ENCODE assay signal across 30 cellular contexts in genomic region chr6:11756292-11756691, GRCh38. TPM values are rescaled to one million over a fixed set of nuclear protein-coding genes. Genes with fewer than 3 reads are reported as not detected.
"Had no signal": no experiment of that assay in that cellular context is flagged by ENCODE, and none has a peak within 500 bp of the region (broad histone marks: within the 10 kb centered on the region; RNA-seq: fewer than 3 reads in every experiment).

No MANE protein-coding gene starts in this region.

- ATAC-seq: naive thymus-derived CD4-positive, alpha-beta T cell; natural killer cell; psoas muscle; right cardiac atrium; right lobe of liver; stimulated activated naive B cell treated with anti-CD40 and anti-IgM and Interleukin-4, amounts not matched to agents 10 μg/mL and 1 μg/mL and 100 μg/mL, for 72 hours had no signal

- H3K4me3 Mint-ChIP-seq: naive thymus-derived CD4-positive, alpha-beta T cell; natural killer cell; nephron; neural progenitor cell; stimulated activated effector memory CD8-positive, alpha-beta T cell treated with anti-CD3 and anti-CD28 coated beads, Interleukin-12 subunit alpha, Interleukin-12 subunit beta, amount 100 ng/mL, for 72 hours; stimulated activated naive B cell treated with anti-CD40 and anti-IgM and Interleukin-4, amounts not matched to agents 10 μg/mL and 1 μg/mL and 100 μg/mL, for 72 hours; stimulated activated naive CD8-positive, alpha-beta T cell treated with anti-CD3 and anti-CD28 coated beads, Interleukin-15, Interleukin-2, amounts not matched to agents 100 ng/mL and 50 ng/mL, for 24 hours; type B pancreatic cell had no signal

- H3K9me3 ChIP-seq: ovary, psoas muscle, right lobe of liver, testis, transverse colon, upper lobe of right lung, uterus had no signal

- H2AFZ ChIP-seq: neural progenitor cell, parathyroid adenoma had no signal

- H3K4me3 ChIP-seq: neural progenitor cell, ovary, psoas muscle, right lobe of liver, sigmoid colon, stomach, testis, tibial artery, transverse colon, upper lobe of right lung, uterus had no signal

- H3K36me3 Mint-ChIP-seq: natural killer cell; neural progenitor cell; stimulated activated effector memory CD8-positive, alpha-beta T cell treated with anti-CD3 and anti-CD28 coated beads, Interleukin-12 subunit alpha, Interleukin-12 subunit beta, amount 100 ng/mL, for 72 hours; stimulated activated naive B cell treated with anti-CD40 and anti-IgM and Interleukin-4, amounts not matched to agents 10 μg/mL and 1 μg/mL and 100 μg/mL, for 72 hours; type B pancreatic cell had no signal

- H3K27ac ChIP-seq: neural progenitor cell, ovary, parathyroid adenoma, psoas muscle, right lobe of liver, stomach, testis, tibial artery, transverse colon, upper lobe of right lung, uterus had no signal

- H3K4me1 ChIP-seq: psoas muscle, sigmoid colon, testis, upper lobe of right lung, uterus had no signal

- H3K9ac ChIP-seq: neural progenitor cell, parathyroid adenoma had no signal

- H3K4me2 ChIP-seq: neural progenitor cell had no signal

- H3K36me3 ChIP-seq: neural progenitor cell, ovary, right lobe of liver, sigmoid colon, stomach, tibial artery, transverse colon, upper lobe of right lung, uterus had no signal

- H3K4me1 Mint-ChIP-seq: natural killer cell had no signal

- H3K27me3 Mint-ChIP-seq: naive thymus-derived CD4-positive, alpha-beta T cell; stimulated activated naive CD8-positive, alpha-beta T cell treated with anti-CD3 and anti-CD28 coated beads, Interleukin-15, Interleukin-2, amounts not matched to agents 100 ng/mL and 50 ng/mL, for 24 hours; type B pancreatic cell had no signal

- H3K9me3 Mint-ChIP-seq: natural killer cell, type B pancreatic cell had no signal

- DNase-seq: natural killer cell; occipital lobe; ovary; posterior cingulate gyrus; psoas muscle; right cardiac atrium; right lobe of liver; sigmoid colon; small intestine; stimulated activated CD4-positive, alpha-beta T cell treated with anti-CD3 and anti-CD28 coated beads, Interleukin-15, amount 100 ng/mL, for 24 hours; stimulated activated CD4-positive, alpha-beta T cell treated with anti-CD3 and anti-CD28 coated beads, Interleukin-2, amount 100 ng/mL, for 24 hours; stimulated activated CD4-positive, alpha-beta T cell treated with anti-CD3 and anti-CD28 coated beads, Interleukin-2, amount 100 ng/mL, for 48 hours; stimulated activated CD4-positive, alpha-beta T cell treated with anti-CD3 and anti-CD28 coated beads, Interleukin-4, amount 100 ng/mL, for 24 hours; stimulated activated naive B cell treated with anti-CD40 and anti-IgM and Interleukin-4, amounts not matched to agents 10 μg/mL and 1 μg/mL and 100 μg/mL, for 72 hours; stimulated activated naive CD4-positive, alpha-beta T cell treated with Interleukin-2 at 50 U/mL for 16 hours; stomach; testis; tibial artery; transverse colon; upper lobe of right lung; uterus had no signal

- H3K27ac Mint-ChIP-seq: natural killer cell; nephron; neural progenitor cell; progenitor cell of endocrine pancreas; stimulated activated effector memory CD8-positive, alpha-beta T cell treated with anti-CD3 and anti-CD28 coated beads, Interleukin-12 subunit alpha, Interleukin-12 subunit beta, amount 100 ng/mL, for 72 hours; stimulated activated naive B cell treated with anti-CD40 and anti-IgM and Interleukin-4, amounts not matched to agents 10 μg/mL and 1 μg/mL and 100 μg/mL, for 72 hours; stimulated activated naive CD8-positive, alpha-beta T cell treated with anti-CD3 and anti-CD28 coated beads, Interleukin-15, Interleukin-2, amounts not matched to agents 100 ng/mL and 50 ng/mL, for 24 hours; type B pancreatic cell had no signal

- H3K27me3 ChIP-seq: neural progenitor cell, ovary, right lobe of liver, sigmoid colon, stomach, testis, tibial artery, transverse colon, upper lobe of right lung, uterus had no signal

RNA-seq across cellular contexts. Expression of gene ADTRP, which starts 22.3 kb away (rescaled TPM):
- total RNA-seq: progenitor cell of endocrine pancreas, psoas muscle, uterus had no signal
- polyA plus RNA-seq: neural cell had no signal
